ENCODE assay signal across 15 cellular contexts in the genomic region with DNA sequence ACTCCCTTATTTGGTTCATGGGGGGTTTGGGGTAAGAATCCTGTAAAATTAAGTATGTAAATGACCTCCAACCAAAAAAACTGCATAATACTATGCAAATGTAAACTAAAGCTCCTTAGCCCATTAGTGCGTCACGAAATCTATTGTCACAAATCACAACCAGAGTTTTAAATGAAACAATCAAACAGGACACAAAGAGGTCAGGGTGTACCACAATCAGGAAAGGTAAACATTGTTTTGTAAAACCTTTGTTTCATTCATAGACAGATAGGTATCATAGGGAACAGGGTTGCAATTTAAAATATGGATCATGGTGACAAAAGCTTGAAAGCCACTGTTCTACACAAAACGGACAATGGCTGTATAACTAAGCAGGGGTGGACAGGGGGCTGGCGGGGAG.
DNase-seq lines count a peak whose midpoint lies in the region; ATAC-seq and TF ChIP-seq lines count a peak whose summit lies in the region.
"Had no signal": no experiment of that assay in that cellular context is flagged by ENCODE, and none has a peak within 500 bp of the region (broad histone marks: within the 10 kb centered on the region; RNA-seq: fewer than 3 reads in every experiment).

No MANE protein-coding gene starts in this region.

- no peak overlapping the region for H2BK120ac ChIP-seq in neuronal stem cell (ENCODE audit: low read depth, low read length)

- H3K27ac Mint-ChIP-seq in endothelial cell (ENCODE audit: unreplicated experiment) (peak overlapping the region; percentile 27), type B pancreatic cell (peak overlapping the region; percentile 50)

- no peak overlapping the region for H3K9ac ChIP-seq in neuronal stem cell (ENCODE audit: low read depth, low read length, poor library complexity)

- H2BK15ac ChIP-seq in neuronal stem cell (ENCODE audit: low read length): no peak overlapping the region

- H3K4me3 Mint-ChIP-seq in endothelial cell (ENCODE audit: unreplicated experiment): no peak overlapping the region
- no peak overlapping the region for H3K4me3 Mint-ChIP-seq in type B pancreatic cell
- H3K4me3 Mint-ChIP-seq: CD4-positive, alpha-beta memory T cell; IgD-negative memory B cell had no signal

- DNase-seq in endothelial cell (ENCODE audit: low spot score) (no peak), neuronal stem cell (ENCODE audit: low spot score) (no peak), type B pancreatic cell (ENCODE audit: extremely low spot score, unreplicated experiment) (no peak), Peyer's patch (no peak), head of caudate nucleus (no peak)
- DNase-seq: ACHN; C1 segment of cervical spinal cord; CD4-positive, alpha-beta memory T cell; DMS153; DMS79 treated with DMSO at 0.1 percent for 48 hours; GDM1 had no signal

- H3K79me1 ChIP-seq in neuronal stem cell (ENCODE audit: low read depth, low read length): no peaks in the 10 kb centered on the region

- H3K4ac ChIP-seq in neuronal stem cell (ENCODE audit: low read length): no peak overlapping the region

- H3K4me1 ChIP-seq in neuronal stem cell (ENCODE audit: control insufficient read depth in 2 of 2, insufficient read depth in 1 of 2, low read depth in 1 of 2, low read length in 2 of 2) (no peaks in the 10 kb centered on the region), Peyer's patch (no peaks in the 10 kb centered on the region)

- H3K36me3 ChIP-seq in neuronal stem cell (replicated peaks in 1 of 2; ENCODE audit: control insufficient read depth in 2 of 2, insufficient read depth in 2 of 2, low read length in 2 of 2): peaks cover 43 to 98% of the 10 kb centered on the region in 2 donors
- peaks cover 0 to 93% (median 0%) of the 10 kb centered on the region in 3 donors for H3K36me3 ChIP-seq in Peyer's patch

- H3K27me3 Mint-ChIP-seq in endothelial cell (ENCODE audit: unreplicated experiment) (no peaks in the 10 kb centered on the region), type B pancreatic cell (no peaks in the 10 kb centered on the region)
- H3K27me3 Mint-ChIP-seq: CD4-positive, alpha-beta memory T cell; IgD-negative memory B cell had no signal

- TF ChIP-seq CTCF in C4-2B (conservative IDR thresholded peaks at IDR 0.05) (no peak), endothelial cell (IDR thresholded peaks at IDR 0.05; ENCODE audit: unreplicated experiment) (no peak), type B pancreatic cell (conservative IDR thresholded peaks at IDR 0.05) (no peak), Peyer's patch (IDR thresholded peaks at IDR 0.05) (no peak)

- no peak overlapping the region for H3K4me3 ChIP-seq in neuronal stem cell (ENCODE audit: low read length in 2 of 2)
- no peak overlapping the region for H3K4me3 ChIP-seq in Peyer's patch
- H3K4me3 ChIP-seq: HAP-1 had no signal

- no peak overlapping the region for H2BK5ac ChIP-seq in neuronal stem cell (ENCODE audit: low read length)

- H3K4me1 Mint-ChIP-seq in endothelial cell (ENCODE audit: unreplicated experiment) (peaks cover 19% of the 10 kb centered on the region), type B pancreatic cell (ENCODE audit: unreplicated experiment) (no peaks in the 10 kb centered on the region)

- H3K23ac ChIP-seq in neuronal stem cell (ENCODE audit: low read depth, low read length, poor library complexity): peak overlapping the region; percentile 28

- no peak for TF ChIP-seq POLR2A in Peyer's patch (IDR thresholded peaks at IDR 0.05)

- no peak overlapping the region for H4K91ac ChIP-seq in neuronal stem cell (ENCODE audit: low read depth, low read length, poor library complexity)

- WGBS in neuronal stem cell (ENCODE audit: extremely low coverage in 2 of 2, insufficient read length in 2 of 2, insufficient replicate concordance in 1 of 2), 2 donors: no CpG with 5 or more reads among the region's 4 CpGs

- H3K27me3 ChIP-seq in neuronal stem cell (ENCODE audit: control insufficient read depth in 3 of 3, insufficient read depth in 3 of 3, low read depth in 1 of 3, low read length in 3 of 3) (no peaks in the 10 kb centered on the region), Peyer's patch (no peaks in the 10 kb centered on the region)

- no peak overlapping the region for H2AK5ac ChIP-seq in neuronal stem cell (ENCODE audit: low read depth, low read length)

- no peak overlapping the region for H3K18ac ChIP-seq in neuronal stem cell (ENCODE audit: low read length)

- no peaks in the 10 kb centered on the region for H3K9me3 Mint-ChIP-seq in endothelial cell (ENCODE audit: unreplicated experiment)
- no peaks in the 10 kb centered on the region for H3K9me3 Mint-ChIP-seq in type B pancreatic cell
- H3K9me3 Mint-ChIP-seq: CD4-positive, alpha-beta memory T cell; IgD-negative memory B cell had no signal

- H3K27ac ChIP-seq in C4-2B (peak overlapping the region; percentile 61), neuronal stem cell (replicated peaks; ENCODE audit: low read length) (no peak overlapping the region), Peyer's patch (no peak overlapping the region)

- no peaks in the 10 kb centered on the region for H3K9me3 ChIP-seq in neuronal stem cell (replicated peaks in 1 of 2; ENCODE audit: control insufficient read depth in 2 of 2, insufficient read depth in 1 of 2, low read depth in 1 of 2, low read length in 2 of 2)
- no peaks in the 10 kb centered on the region for H3K9me3 ChIP-seq in Peyer's patch
- H3K9me3 ChIP-seq: HAP-1 had no signal

- peaks cover 45% of the 10 kb centered on the region for H3K36me3 Mint-ChIP-seq in endothelial cell (ENCODE audit: low read depth, unreplicated experiment)
- H3K36me3 Mint-ChIP-seq in type B pancreatic cell: peaks cover 33% of the 10 kb centered on the region

- H3K4me2 ChIP-seq in neuronal stem cell (ENCODE audit: insufficient read depth, low read length, poor library complexity, severe bottlenecking): no peak overlapping the region

- intact Hi-C loops in head of caudate nucleus (cut with DNase I): no loop called here

- ATAC-seq in GM21825 (IDR thresholded peaks at IDR 0.05; ENCODE audit: unreplicated experiment): no peak

- H2BK12ac ChIP-seq in neuronal stem cell (ENCODE audit: low read length): no peak overlapping the region

- no peak overlapping the region for H3K14ac ChIP-seq in neuronal stem cell (ENCODE audit: low read length)

- H4K8ac ChIP-seq in neuronal stem cell (ENCODE audit: low read depth, low read length): no peak overlapping the region

- no peak overlapping the region for H2AFZ ChIP-seq in neuronal stem cell (ENCODE audit: low read length)
